Comparison of ENCODE assay signal across 15 cellular contexts in the genomic region with DNA sequence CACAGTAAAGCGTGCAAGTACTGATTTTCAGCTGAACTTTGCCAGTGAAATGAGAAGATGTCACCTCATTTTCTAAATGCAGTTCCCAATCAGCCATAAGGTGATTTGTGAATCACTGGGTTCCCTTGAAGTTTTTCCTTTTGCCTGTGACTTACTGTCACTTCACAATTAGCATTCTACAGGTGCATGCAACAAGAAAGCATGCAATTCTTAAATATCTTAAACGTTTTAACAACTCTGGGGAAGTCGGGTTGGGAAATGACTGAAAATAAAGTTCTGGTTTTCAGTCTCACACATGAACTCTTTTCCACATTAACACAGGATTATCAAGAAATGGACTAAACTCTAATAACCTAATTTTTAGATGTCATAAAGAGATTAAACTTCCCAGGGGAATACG. TPM values are rescaled to one million over a fixed set of nuclear protein-coding genes. Genes with fewer than 3 reads are reported as not detected.
DNase-seq lines count a peak whose midpoint lies in the region; ATAC-seq and TF ChIP-seq lines count a peak whose summit lies in the region.
"Had no signal": no experiment of that assay in that cellular context is flagged by ENCODE, and none has a peak within 500 bp of the region (broad histone marks: within the 10 kb centered on the region; RNA-seq: fewer than 3 reads in every experiment).

No MANE protein-coding gene starts in this region.

- H3K27me3 ChIP-seq in DND-41 (ENCODE audit: insufficient read depth, low read length, poor library complexity) (no peaks in the 10 kb centered on the region), KMS-11 (ENCODE audit: insufficient read depth, low read depth) (no peaks in the 10 kb centered on the region), mammary epithelial cell (ENCODE audit: insufficient read depth, low read length) (no peaks in the 10 kb centered on the region)

- no peaks in the 10 kb centered on the region for H3K27me3 Mint-ChIP-seq in natural killer cell treated with Interleukin-12 subunit alpha and Interleukin-12 subunit beta and Interleukin-15 and Interleukin-18, amount 100 ng/mL, for 72 hours
- H3K27me3 Mint-ChIP-seq in activated CD8-positive, alpha-beta T cell treated with anti-CD3 and anti-CD28 coated beads, Interleukin-2, amount 10 ng/mL, durations not matched to agents 7 days and 5 days (ENCODE audit: low read depth), result no peaks in the 10 kb centered on the region
- H3K27me3 Mint-ChIP-seq: activated CD4-positive, alpha-beta memory T cell treated with anti-CD3 and anti-CD28 coated beads for 36 hours had no signal

- DNase-seq in DND-41, result no peak
- DNase-seq in mammary epithelial cell, result no peak
- DNase-seq in natural killer cell treated with Interleukin-12 subunit alpha and Interleukin-12 subunit beta and Interleukin-15 and Interleukin-18, amount 100 ng/mL, for 72 hours (ENCODE audit: low spot score), result no peak
- DNase-seq in activated CD8-positive, alpha-beta T cell treated with anti-CD3 and anti-CD28 coated beads, Interleukin-2, amount 10 ng/mL, durations not matched to agents 7 days and 5 days, result no peak
- no peak for DNase-seq in T-helper 9 cell
- no peak for DNase-seq in HK-2 (ENCODE audit: unreplicated experiment)
- DNase-seq: activated CD4-positive, alpha-beta memory T cell treated with anti-CD3 and anti-CD28 coated beads for 36 hours; activated effector memory CD4-positive, alpha-beta T cell treated with anti-CD3 and anti-CD28 coated beads, Interleukin-2, amount 50 U/mL, for 16 hours; NCI-H187; NCI-H524; RPMI8226; stimulated activated naive CD4-positive, alpha-beta T cell treated with Interleukin-2 at 50 U/mL for 16 hours had no signal

- TF ChIP-seq CTCF in DND-41 (IDR thresholded peaks at IDR 0.05; ENCODE audit: borderline replicate concordance, extremely low read depth, low read length, poor library complexity, severe bottlenecking), result no peak
- TF ChIP-seq CTCF in KMS-11 (conservative IDR thresholded peaks at IDR 0.05; ENCODE audit: low read depth, low read length), result no peak
- no peak for TF ChIP-seq CTCF in mammary epithelial cell (conservative IDR thresholded peaks at IDR 0.05 in 1 of 2, IDR thresholded peaks at IDR 0.05 in 1 of 2; ENCODE audit: extremely low read depth in 1 of 2, insufficient read depth in 1 of 2, low read depth in 1 of 2, low read length in 2 of 2)

- in situ Hi-C loops in mammary epithelial cell (cut with MboI; ENCODE audit: low sequenced_read_pairs in 2 of 2), result loop anchor here in 1 of 2 donors (10.0 kb wide), 1 partner anchor 174 kb away; no protein-coding TSS in a partner anchor

- H4K20me1 ChIP-seq in DND-41 (ENCODE audit: insufficient read depth, low read length), result peaks cover 83% of the 10 kb centered on the region
- H4K20me1 ChIP-seq in KMS-11 (ENCODE audit: insufficient read depth), result peaks cover 24% of the 10 kb centered on the region
- H4K20me1 ChIP-seq in mammary epithelial cell (ENCODE audit: insufficient read depth, low read length), result peaks cover 27% of the 10 kb centered on the region

- no peak overlapping the region for H3K27ac ChIP-seq in DND-41 (ENCODE audit: low read length)
- no peak overlapping the region for H3K27ac ChIP-seq in KMS-11
- H3K27ac ChIP-seq in mammary epithelial cell (ENCODE audit: insufficient read depth, low read depth, low read length), result no peak overlapping the region

- WGBS in mammary epithelial cell (ENCODE audit: low coverage, missing lambda C conversion rate), result 63% methylated on average over 4 of the region's 4 CpGs

- H3K36me3 ChIP-seq in DND-41 (ENCODE audit: insufficient read depth, low read length) (peaks cover 16% of the 10 kb centered on the region), KMS-11 (ENCODE audit: insufficient read depth) (no peaks in the 10 kb centered on the region), mammary epithelial cell (ENCODE audit: insufficient read depth, low read length) (no peaks in the 10 kb centered on the region)

- no peak overlapping the region for H2AFZ ChIP-seq in DND-41 (ENCODE audit: low read depth, low read length)
- no peak overlapping the region for H2AFZ ChIP-seq in KMS-11 (ENCODE audit: low read depth)
- no peak overlapping the region for H2AFZ ChIP-seq in mammary epithelial cell (ENCODE audit: low read depth, low read length)

- H3K36me3 Mint-ChIP-seq in natural killer cell treated with Interleukin-12 subunit alpha and Interleukin-12 subunit beta and Interleukin-15 and Interleukin-18, amount 100 ng/mL, for 72 hours, result peaks cover 7% of the 10 kb centered on the region
- H3K36me3 Mint-ChIP-seq in activated CD8-positive, alpha-beta T cell treated with anti-CD3 and anti-CD28 coated beads, Interleukin-2, amount 10 ng/mL, durations not matched to agents 7 days and 5 days (ENCODE audit: low read depth), result peaks cover 21% of the 10 kb centered on the region

- H3K4me3 ChIP-seq in DND-41 (ENCODE audit: low read depth in 1 of 2, low read length in 2 of 2) (peak overlapping the region in 1 of 2 experiments; percentile 11; a peak in 2 of 4 replicates), KMS-11 (IDR thresholded peaks at IDR 0.05; ENCODE audit: insufficient read depth, low read depth, low read length) (no peak overlapping the region), mammary epithelial cell (replicated peaks in 1 of 3; ENCODE audit: insufficient read depth in 1 of 3, low read depth in 2 of 3, low read length in 3 of 3) (peak overlapping the region; percentile 11 to 80 (median 12))

- ATAC-seq in DND-41 (ENCODE audit: insufficient read depth, low read depth) (no peak), HG02759 (IDR thresholded peaks at IDR 0.05; ENCODE audit: unreplicated experiment) (no peak)
- no peak for ATAC-seq in natural killer cell treated with Interleukin-12 subunit alpha and Interleukin-12 subunit beta and Interleukin-15 and Interleukin-18, amount 100 ng/mL, for 72 hours
- no peak for ATAC-seq in activated CD8-positive, alpha-beta T cell treated with anti-CD3 and anti-CD28 coated beads, Interleukin-2, amount 10 ng/mL, durations not matched to agents 7 days and 5 days

- H3K79me2 ChIP-seq in DND-41 (ENCODE audit: insufficient read depth, low read length), result peaks cover 97% of the 10 kb centered on the region
- peaks cover 94% of the 10 kb centered on the region for H3K79me2 ChIP-seq in KMS-11 (ENCODE audit: insufficient read depth, low read depth)
- peaks cover 99% of the 10 kb centered on the region for H3K79me2 ChIP-seq in mammary epithelial cell (ENCODE audit: insufficient read depth, low read length)

- no peaks in the 10 kb centered on the region for H3K9me3 ChIP-seq in DND-41 (ENCODE audit: insufficient read depth, low read length, severe bottlenecking)
- no peaks in the 10 kb centered on the region for H3K9me3 ChIP-seq in mammary epithelial cell (replicated peaks; ENCODE audit: insufficient read depth, low read length)

- H3K4me2 ChIP-seq in DND-41 (ENCODE audit: insufficient read depth, low read length) (peak overlapping the region; percentile 84), KMS-11 (peak overlapping the region; percentile 23), mammary epithelial cell (ENCODE audit: insufficient read depth, low read depth, low read length) (peak overlapping the region; percentile 88)

- no peak overlapping the region; the same call in 1 of the 2 replicates for H3K9ac ChIP-seq in DND-41 (ENCODE audit: low read depth, low read length)
- no peak overlapping the region for H3K9ac ChIP-seq in KMS-11
- H3K9ac ChIP-seq in mammary epithelial cell (ENCODE audit: insufficient read depth, low read length), result no peak overlapping the region

- H3K4me3 Mint-ChIP-seq in natural killer cell treated with Interleukin-12 subunit alpha and Interleukin-12 subunit beta and Interleukin-15 and Interleukin-18, amount 100 ng/mL, for 72 hours, result peak overlapping the region; percentile 26
- H3K4me3 Mint-ChIP-seq in activated CD8-positive, alpha-beta T cell treated with anti-CD3 and anti-CD28 coated beads, Interleukin-2, amount 10 ng/mL, durations not matched to agents 7 days and 5 days, result no peak overlapping the region
- H3K4me3 Mint-ChIP-seq: activated CD4-positive, alpha-beta memory T cell treated with anti-CD3 and anti-CD28 coated beads for 36 hours had no signal

- no TSS peak for BruUV-seq in mammary epithelial cell (replicated peaks; lab: Mats Ljungman, UMichigan)

- H3K4me1 Mint-ChIP-seq in natural killer cell treated with Interleukin-12 subunit alpha and Interleukin-12 subunit beta and Interleukin-15 and Interleukin-18, amount 100 ng/mL, for 72 hours (ENCODE audit: low read depth in 2 of 2), result peaks cover 15 to 17% of the 10 kb centered on the region in 2 donors
- H3K4me1 Mint-ChIP-seq in activated CD8-positive, alpha-beta T cell treated with anti-CD3 and anti-CD28 coated beads, Interleukin-2, amount 10 ng/mL, durations not matched to agents 7 days and 5 days (ENCODE audit: low read depth), result peaks cover 21% of the 10 kb centered on the region

- dilution Hi-C loops in mammary epithelial cell (cut with HindIII; ENCODE audit: low sequenced_read_pairs), result no loop called here

- POLR2A ChIA-PET in activated CD8-positive, alpha-beta T cell treated with anti-CD3 and anti-CD28 coated beads, Interleukin-2, amount 10 ng/mL, durations not matched to agents 7 days and 5 days (lab: Charles Lee), result interaction anchor here (0.6 kb wide), 1 partner anchor 796 kb away, joined by 3 read pairs; no protein-coding TSS in a partner anchor

- peak overlapping the region in 1 of 2 donors; percentile 22 for H3K27ac Mint-ChIP-seq in natural killer cell treated with Interleukin-12 subunit alpha and Interleukin-12 subunit beta and Interleukin-15 and Interleukin-18, amount 100 ng/mL, for 72 hours
- no peak overlapping the region for H3K27ac Mint-ChIP-seq in activated CD8-positive, alpha-beta T cell treated with anti-CD3 and anti-CD28 coated beads, Interleukin-2, amount 10 ng/mL, durations not matched to agents 7 days and 5 days
- H3K27ac Mint-ChIP-seq: activated CD4-positive, alpha-beta memory T cell treated with anti-CD3 and anti-CD28 coated beads for 36 hours had no signal

- H3K9me3 Mint-ChIP-seq in natural killer cell treated with Interleukin-12 subunit alpha and Interleukin-12 subunit beta and Interleukin-15 and Interleukin-18, amount 100 ng/mL, for 72 hours, result no peaks in the 10 kb centered on the region
- H3K9me3 Mint-ChIP-seq in activated CD8-positive, alpha-beta T cell treated with anti-CD3 and anti-CD28 coated beads, Interleukin-2, amount 10 ng/mL, durations not matched to agents 7 days and 5 days (ENCODE audit: insufficient read depth), result no peaks in the 10 kb centered on the region
- H3K9me3 Mint-ChIP-seq: activated CD4-positive, alpha-beta memory T cell treated with anti-CD3 and anti-CD28 coated beads for 36 hours; CD14-positive monocyte had no signal

- CTCF ChIA-PET in mammary epithelial cell (lab: Charles Lee; ENCODE audit: low non-redundant PET), result no interaction called here
- CTCF ChIA-PET in activated CD8-positive, alpha-beta T cell treated with anti-CD3 and anti-CD28 coated beads, Interleukin-2, amount 10 ng/mL, durations not matched to agents 7 days and 5 days (lab: Charles Lee), result no interaction called here

- intact Hi-C loops in mammary epithelial cell (cut with micrococcal nuclease), result no loop called here

- H3K4me1 ChIP-seq in DND-41 (ENCODE audit: insufficient read depth, low read length) (peaks cover 50% of the 10 kb centered on the region), KMS-11 (ENCODE audit: low read depth, poor library complexity, severe bottlenecking) (peaks cover 35% of the 10 kb centered on the region), mammary epithelial cell (ENCODE audit: insufficient read depth, low read length) (peaks cover 18% of the 10 kb centered on the region)

RNA-seq across cellular contexts. Expression of a gene that starts 5.2 kb away (rescaled TPM):
- 10 to 100 TPM; 95.8 to 96.4 TPM for total RNA-seq in mammary epithelial cell
- 48.8 TPM for polyA plus RNA-seq in mammary epithelial cell
- 154 TPM for polyA minus RNA-seq in mammary epithelial cell
- total RNA-seq in natural killer cell treated with Interleukin-12 subunit alpha and Interleukin-12 subunit beta and Interleukin-15 and Interleukin-18, amount 100 ng/mL, for 72 hours, result 10 to 100 TPM; 43.9 to 44.3 TPM
- 10 to 100 TPM; 40.0 to 43.0 TPM for total RNA-seq in activated CD8-positive, alpha-beta T cell treated with anti-CD3 and anti-CD28 coated beads, Interleukin-2, amount 10 ng/mL, durations not matched to agents 7 days and 5 days

Comparison
In these comparisons a context has a peak if more than half of its experiments do, and no peak if none do; other contexts are left out.
1. H3K4me2 ChIP-seq: peak in every context shown above with its lines; median percentile 88 in mammary epithelial cell; 84 in DND-41; 23 in KMS-11.